In genomic region chr2:97723156-97724072, GRCh38 we compare ENCODE assay signal across 27 cellular contexts. TPM values are rescaled to one million over a fixed set of nuclear protein-coding genes. Genes with fewer than 3 reads are reported as not detected.
A peak's percentile ranks its signal among the peaks of the same experiment; 100 is the strongest.
DNase-seq lines count a peak whose midpoint lies in the region; ATAC-seq and TF ChIP-seq lines count a peak whose summit lies in the region.
"Had no signal": no experiment of that assay in that cellular context is flagged by ENCODE, and none has a peak within 500 bp of the region (broad histone marks: within the 10 kb centered on the region; RNA-seq: fewer than 3 reads in every experiment).

No MANE protein-coding gene starts in this region.

- CTCF ChIA-PET in CD8-positive, alpha-beta memory T cell (lab: Charles Lee): interaction anchor here (1.9 to 4.9 kb wide), 3 partner anchors 10 to 18 kb away, joined by 7 to 20 read pairs (median 16); partner anchors contain the start of gene ZAP70

- H3K36me3 Mint-ChIP-seq in activated T-cell treated with anti-CD3 and anti-CD28 coated beads, Interleukin-2, amount 50 U/mL, for 72 hours (ENCODE audit: insufficient read depth in 2 of 2): peaks cover 24 to 66% of the 10 kb centered on the region in 2 donors
- H3K36me3 Mint-ChIP-seq in CD8-positive, alpha-beta memory T cell: peaks cover 30 to 90% (median 31%) of the 10 kb centered on the region in 3 donors
- peaks cover 51 to 69% (median 60%) of the 10 kb centered on the region in 3 donors for H3K36me3 Mint-ChIP-seq in immature natural killer cell
- H3K36me3 Mint-ChIP-seq: CD14-positive monocyte had no signal

- H3K27me3 Mint-ChIP-seq in activated T-cell treated with anti-CD3 and anti-CD28 coated beads, Interleukin-2, amount 50 U/mL, for 72 hours (ENCODE audit: low read depth): no peaks in the 10 kb centered on the region
- H3K27me3 Mint-ChIP-seq in CD8-positive, alpha-beta memory T cell: peaks cover 0 to 2% of the 10 kb centered on the region in 2 donors
- peaks cover 7 to 22% (median 15%) of the 10 kb centered on the region in 3 donors for H3K27me3 Mint-ChIP-seq in immature natural killer cell (ENCODE audit: low read depth in 3 of 3)
- H3K27me3 Mint-ChIP-seq: activated B cell treated with CpG ODN at 0.5 μM for 24 hours; activated naive CD4-positive, alpha-beta T cell treated with anti-CD3 and anti-CD28 coated beads, Interleukin-2, amount 50 U/mL, for 24 hours had no signal

- POLR2A ChIA-PET in CD8-positive, alpha-beta memory T cell (lab: Charles Lee): no interaction called here

- no peak overlapping the region for H3K4me3 Mint-ChIP-seq in activated T-cell treated with anti-CD3 and anti-CD28 coated beads, Interleukin-2, amount 50 U/mL, for 72 hours
- peak overlapping the region in 2 of 7 donors; percentile 28 to 67 for H3K4me3 Mint-ChIP-seq in CD8-positive, alpha-beta memory T cell
- H3K4me3 Mint-ChIP-seq in immature natural killer cell: peak overlapping the region; percentile 65 to 98 (median 74)
- H3K4me3 Mint-ChIP-seq: activated B cell treated with CpG ODN at 0.5 μM for 24 hours; activated T-helper 1 cell treated with anti-CD3 and anti-CD28 coated beads, Interleukin-12 subunit alpha, Interleukin-12 subunit beta, Interleukin-2, Interleukin-4 antibody, amounts not matched to agents 30 ng/mL and 10 ng/mL and 1 ng/mL, durations not matched to agents 14 hours and 24 hours and 36 hours; CD14-positive monocyte had no signal

- no peaks in the 10 kb centered on the region for H3K27me3 ChIP-seq in CD8-positive, alpha-beta memory T cell (ENCODE audit: insufficient read depth, low read length, poor library complexity, severe bottlenecking)
- H3K27me3 ChIP-seq in spleen (replicated peaks in 1 of 7): no peaks in the 10 kb centered on the region
- H3K27me3 ChIP-seq: hepatocyte, transverse colon had no signal

- peaks cover 77% of the 10 kb centered on the region for H3K4me1 ChIP-seq in CD8-positive, alpha-beta memory T cell (ENCODE audit: insufficient read depth, low read length)
- peaks cover 0 to 97% (median 22%) of the 10 kb centered on the region in 6 donors for H3K4me1 ChIP-seq in spleen
- H3K4me1 ChIP-seq: transverse colon had no signal

- peak overlapping the region; percentile 85 for H3K27ac Mint-ChIP-seq in activated T-cell treated with anti-CD3 and anti-CD28 coated beads, Interleukin-2, amount 50 U/mL, for 72 hours
- H3K27ac Mint-ChIP-seq in CD8-positive, alpha-beta memory T cell: peak overlapping the region; percentile 73 to 95 (median 88)
- H3K27ac Mint-ChIP-seq in immature natural killer cell: peak overlapping the region; percentile 96 to 100 (median 98)
- H3K27ac Mint-ChIP-seq: activated B cell treated with CpG ODN at 0.5 μM for 24 hours, CD14-positive monocyte had no signal

- peaks cover 81% of the 10 kb centered on the region for H3K4me1 Mint-ChIP-seq in activated T-cell treated with anti-CD3 and anti-CD28 coated beads, Interleukin-2, amount 50 U/mL, for 72 hours (ENCODE audit: low read depth)
- peaks cover 75 to 92% (median 81%) of the 10 kb centered on the region in 3 donors for H3K4me1 Mint-ChIP-seq in CD8-positive, alpha-beta memory T cell
- peaks cover 93 to 98% of the 10 kb centered on the region in 2 donors for H3K4me1 Mint-ChIP-seq in immature natural killer cell

- peaks cover 61% of the 10 kb centered on the region for H3K36me3 ChIP-seq in CD8-positive, alpha-beta memory T cell (ENCODE audit: insufficient read depth, low read length)
- peaks cover 0 to 39% (median 0%) of the 10 kb centered on the region in 6 donors for H3K36me3 ChIP-seq in spleen
- H3K36me3 ChIP-seq: stomach, transverse colon had no signal

- TF ChIP-seq CTCF in spleen (IDR thresholded peaks at IDR 0.05 in 8 of 11, conservative IDR thresholded peaks at IDR 0.05 in 3 of 11): no peak

- H3K27ac ChIP-seq in CD8-positive, alpha-beta memory T cell (ENCODE audit: low read depth, low read length): no peak overlapping the region
- H3K27ac ChIP-seq in spleen: no peak overlapping the region
- H3K27ac ChIP-seq: hepatocyte, stomach, transverse colon had no signal

- no peaks in the 10 kb centered on the region for H3K9me3 ChIP-seq in CD8-positive, alpha-beta memory T cell (ENCODE audit: low read length)
- H3K9me3 ChIP-seq in spleen: no peaks in the 10 kb centered on the region
- H3K9me3 ChIP-seq: stomach, transverse colon had no signal

- H3K4me3 ChIP-seq in CD8-positive, alpha-beta memory T cell (ENCODE audit: low read length): no peak overlapping the region
- no peak overlapping the region for H3K4me3 ChIP-seq in spleen
- H3K4me3 ChIP-seq: GM12878, hepatocyte, lung, stomach, transverse colon had no signal

- TF ChIP-seq POLR2A in spleen (IDR thresholded peaks at IDR 0.05): no peak

- no peak for DNase-seq in activated T-cell treated with anti-CD3 and anti-CD28 coated beads, Interleukin-2, amount 50 U/mL, for 72 hours
- DNase-seq in activated T-cell treated with anti-CD3 and anti-CD28 coated beads for 4 hours (no peak), immature natural killer cell (no peak), spleen (peak; percentile 66), DMS53 treated with DMSO at 0.1 percent for 48 hours (lab: John Stamatoyannopoulos, UW; ENCODE audit: unreplicated experiment) (no peak), RKO (ENCODE audit: low spot score) (no peak)
- DNase-seq in CD8-positive, alpha-beta memory T cell: peak in 1 of 5 donors; percentile 19
- DNase-seq: activated B cell treated with CpG ODN at 0.5 μM for 24 hours; DMS79; effector memory CD4-positive, alpha-beta T cell; foreskin melanocyte; KBM-7; NCI-H146; NCI-H2171; NCI-H524; stimulated activated CD4-positive, alpha-beta T cell treated with anti-CD3 and anti-CD28 coated beads, Interleukin-4, amount 100 ng/mL, for 24 hours; stomach; T1000; transverse colon had no signal

- 88 to 96% (median 92%) methylated on average over 37 of the region's 37 CpGs for WGBS in spleen, 5 donors

- intact Hi-C loops in spleen (cut with DNase I; ENCODE audit: low total_unique reads): no loop called here

- ATAC-seq in activated T-cell treated with anti-CD3 and anti-CD28 coated beads, Interleukin-2, amount 50 U/mL, for 72 hours (replicated peaks in 1 of 2): no peak
- ATAC-seq in GM21619 (IDR thresholded peaks at IDR 0.05; ENCODE audit: unreplicated experiment): no peak
- ATAC-seq: esophagus mucosa, GM12878 had no signal

- H3K9me3 Mint-ChIP-seq in activated T-cell treated with anti-CD3 and anti-CD28 coated beads, Interleukin-2, amount 50 U/mL, for 72 hours: peaks cover 0 to 1% of the 10 kb centered on the region in 2 donors
- no peaks in the 10 kb centered on the region for H3K9me3 Mint-ChIP-seq in CD8-positive, alpha-beta memory T cell
- no peaks in the 10 kb centered on the region for H3K9me3 Mint-ChIP-seq in immature natural killer cell
- H3K9me3 Mint-ChIP-seq: activated B cell treated with CpG ODN at 0.5 μM for 24 hours; activated naive CD4-positive, alpha-beta T cell treated with anti-CD3 and anti-CD28 coated beads, Interleukin-2, amount 50 U/mL, for 24 hours had no signal

RNA-seq across cellular contexts. Expression of gene ZAP70, which starts 10.0 kb away (rescaled TPM):
- 100 to 1,000 TPM; 164 to 190 TPM for total RNA-seq in activated T-cell treated with anti-CD3 and anti-CD28 coated beads, Interleukin-2, amount 50 U/mL, for 72 hours
- 100 to 1,000 TPM; 180 to 197 TPM for total RNA-seq in CD8-positive, alpha-beta memory T cell
- 184 TPM for polyA plus RNA-seq in CD8-positive, alpha-beta memory T cell
- polyA plus RNA-seq in immature natural killer cell (100 to 1,000 TPM; 219 to 329 (median 246) TPM), spleen (10 to 100 TPM; 35.2 to 50.4 (median 49.2) TPM)
- 10 to 100 TPM; 49.9 to 96.1 (median 81.3) TPM for total RNA-seq in spleen

RNA-seq across cellular contexts. Expression of gene C2orf92, which starts 53.9 kb away (rescaled TPM):
- total RNA-seq in activated T-cell treated with anti-CD3 and anti-CD28 coated beads, Interleukin-2, amount 50 U/mL, for 72 hours: 10 to 100 TPM; 15.2 to 18.0 TPM
- 1 to 10 TPM; 4.6 to 6.5 TPM for total RNA-seq in CD8-positive, alpha-beta memory T cell
- not detected for polyA plus RNA-seq in CD8-positive, alpha-beta memory T cell
- polyA plus RNA-seq in immature natural killer cell (under 1 TPM in 1 of 3 donors, not detected in 2; 0.37 TPM), spleen (10 to 100 TPM in 2 of 3 donors, 1 to 10 TPM in 1; 5.7 to 24.7 (median 21.2) TPM)
- 10 to 100 TPM in 5 of 7 donors, 1 to 10 TPM in 2; 9.2 to 33.6 (median 21.6) TPM for total RNA-seq in spleen
- polyA plus RNA-seq: CD14-positive monocyte had no signal

RNA-seq across cellular contexts. Expression of gene ACTR1B, which starts 59.6 kb away (rescaled TPM):
- total RNA-seq in activated T-cell treated with anti-CD3 and anti-CD28 coated beads, Interleukin-2, amount 50 U/mL, for 72 hours: 100 to 1,000 TPM; 123 to 129 TPM
- 10 to 100 TPM; 76.6 to 80.6 TPM for total RNA-seq in CD8-positive, alpha-beta memory T cell
- polyA plus RNA-seq in CD8-positive, alpha-beta memory T cell: 16.5 TPM
- polyA plus RNA-seq in immature natural killer cell (10 to 100 TPM; 15.3 to 19.3 (median 17.3) TPM), spleen (10 to 100 TPM; 59.7 to 90.2 (median 63.4) TPM)
- 100 to 1,000 TPM in 1 of 7 donors, 10 to 100 TPM in 6; 70.8 to 101 (median 78.0) TPM for total RNA-seq in spleen

Comparison
In these comparisons a context has a peak if more than half of its experiments do, and no peak if none do; other contexts are left out.
1. H3K4me3 Mint-ChIP-seq: peak in immature natural killer cell (5 of 5); none in activated T-cell treated with anti-CD3 and anti-CD28 coated beads, Interleukin-2, amount 50 U/mL, for 72 hours (0 of 2).
2. Peak in every context shown above with its lines, with median percentiles within 50 percentile points of each other: H3K27ac Mint-ChIP-seq.